8 cellular contexts compared by ENCODE assay signal in genomic region chr12:52203126-52203921, GRCh38. TPM values are rescaled to one million over a fixed set of nuclear protein-coding genes. Genes with fewer than 3 reads are reported as not detected.
DNase-seq lines count a peak whose midpoint lies in the region; ATAC-seq and TF ChIP-seq lines count a peak whose summit lies in the region.

No MANE protein-coding gene starts in this region.

- WGBS in hepatocyte (ENCODE audit: low lambda C conversion rate, missing lambda C conversion rate) = 51% methylated on average over 18 of the region's 18 CpGs
- WGBS in smooth muscle cell (ENCODE audit: low lambda C conversion rate) = 41% methylated on average over 18 of the region's 18 CpGs

- H3K9ac ChIP-seq in smooth muscle cell (ENCODE audit: low read depth) = peak overlapping the region; percentile 77

- no peak for ATAC-seq in GM19328 (IDR thresholded peaks at IDR 0.05; ENCODE audit: unreplicated experiment)
- no peak for ATAC-seq in GM19395 (IDR thresholded peaks at IDR 0.05; ENCODE audit: unreplicated experiment)

- no peak overlapping the region for H3K4me3 Mint-ChIP-seq in activated naive CD8-positive, alpha-beta T cell
- no peak overlapping the region for H3K4me3 Mint-ChIP-seq in progenitor cell of endocrine pancreas (ENCODE audit: low read depth)

- H3K79me2 ChIP-seq in hepatocyte = no peaks in the 10 kb centered on the region
- no peaks in the 10 kb centered on the region for H3K79me2 ChIP-seq in smooth muscle cell (ENCODE audit: low read depth)

- DNase-seq in GM03348 (ENCODE audit: low spot score) (peak; percentile 73), NCI-H2081 (lab: John Stamatoyannopoulos, UW) (peak; percentile 79 to 90), hepatocyte (ENCODE audit: low spot score) (peak; percentile 73), smooth muscle cell (lab: John Stamatoyannopoulos, UW; ENCODE audit: unreplicated experiment) (no peak), progenitor cell of endocrine pancreas (ENCODE audit: low spot score, unreplicated experiment) (no peak)

- H3F3A ChIP-seq in smooth muscle cell (ENCODE audit: low read depth) = no peaks in the 10 kb centered on the region

- no peaks in the 10 kb centered on the region for H3K9me3 Mint-ChIP-seq in activated naive CD8-positive, alpha-beta T cell (ENCODE audit: low read depth)
- H3K9me3 Mint-ChIP-seq in progenitor cell of endocrine pancreas (ENCODE audit: low read depth) = no peaks in the 10 kb centered on the region

- H3K27me3 ChIP-seq in hepatocyte (no peaks in the 10 kb centered on the region), smooth muscle cell (ENCODE audit: low read depth) (no peaks in the 10 kb centered on the region)

- peaks cover 5% of the 10 kb centered on the region for H3K4me1 Mint-ChIP-seq in activated naive CD8-positive, alpha-beta T cell (ENCODE audit: low read depth)
- H3K4me1 Mint-ChIP-seq in progenitor cell of endocrine pancreas (ENCODE audit: low read depth) = no peaks in the 10 kb centered on the region

- H3K36me3 ChIP-seq in hepatocyte (replicated peaks; ENCODE audit: insufficient read depth, low read depth) (no peaks in the 10 kb centered on the region), smooth muscle cell (ENCODE audit: low read depth) (no peaks in the 10 kb centered on the region)

- H3K4me1 ChIP-seq in hepatocyte (ENCODE audit: insufficient read depth) (peaks cover 13% of the 10 kb centered on the region), smooth muscle cell (ENCODE audit: low read depth) (peaks cover 21% of the 10 kb centered on the region)

- no peak for TF ChIP-seq CTCF in hepatocyte (IDR thresholded peaks at IDR 0.05; ENCODE audit: poor library complexity)
- TF ChIP-seq CTCF in smooth muscle cell (IDR thresholded peaks at IDR 0.05; ENCODE audit: borderline replicate concordance, insufficient read depth, poor library complexity, severe bottlenecking) = no peak
- no peak for TF ChIP-seq CTCF in progenitor cell of endocrine pancreas (IDR thresholded peaks at IDR 0.05; ENCODE audit: unreplicated experiment)

- peaks cover 6% of the 10 kb centered on the region for H3K27me3 Mint-ChIP-seq in activated naive CD8-positive, alpha-beta T cell
- H3K27me3 Mint-ChIP-seq in progenitor cell of endocrine pancreas = peaks cover 26% of the 10 kb centered on the region

- peak overlapping the region; percentile 18 for H3K27ac Mint-ChIP-seq in activated naive CD8-positive, alpha-beta T cell
- no peak overlapping the region for H3K27ac Mint-ChIP-seq in progenitor cell of endocrine pancreas

- H4K20me1 ChIP-seq in hepatocyte (ENCODE audit: insufficient read depth, poor library complexity, severe bottlenecking) (no peaks in the 10 kb centered on the region), smooth muscle cell (ENCODE audit: low read depth) (no peaks in the 10 kb centered on the region)

- H2AFZ ChIP-seq in hepatocyte (no peak overlapping the region), smooth muscle cell (ENCODE audit: low read depth) (no peak overlapping the region)

- no peaks in the 10 kb centered on the region for H3K9me2 ChIP-seq in hepatocyte (replicated peaks; ENCODE audit: insufficient read depth)

- H3K36me3 Mint-ChIP-seq in activated naive CD8-positive, alpha-beta T cell = no peaks in the 10 kb centered on the region
- H3K36me3 Mint-ChIP-seq in progenitor cell of endocrine pancreas (ENCODE audit: insufficient read depth) = no peaks in the 10 kb centered on the region

- no peak overlapping the region for H3K4me3 ChIP-seq in hepatocyte
- H3K4me3 ChIP-seq in smooth muscle cell = no peak overlapping the region

- H3K27ac ChIP-seq in hepatocyte (peak overlapping the region; percentile 31), smooth muscle cell (ENCODE audit: low read depth) (peak overlapping the region; percentile 79)

- H3K4me2 ChIP-seq in hepatocyte (no peak overlapping the region), smooth muscle cell (peak overlapping the region; percentile 40)

- H3K9me3 ChIP-seq in hepatocyte (ENCODE audit: low read depth) (no peaks in the 10 kb centered on the region), smooth muscle cell (replicated peaks; ENCODE audit: low read depth) (no peaks in the 10 kb centered on the region)

RNA-seq across cellular contexts. Expression of gene KRT80, which starts 11.5 kb away (rescaled TPM):
- total RNA-seq in hepatocyte (0.28 and 0.77 TPM in 2 replicates), smooth muscle cell (6.7 and 11.7 TPM in 2 replicates), progenitor cell of endocrine pancreas (0.07 and 0.20 TPM in 2 replicates)
- polyA plus RNA-seq in hepatocyte (1.2 and 1.5 TPM in 2 replicates), smooth muscle cell (5.1 and 6.6 TPM in 2 replicates)

RNA-seq across cellular contexts. Expression of gene KRT7, which starts 29.7 kb away (rescaled TPM):
- total RNA-seq in hepatocyte (12.6 and 27.1 TPM in 2 replicates), smooth muscle cell (168 and 214 TPM in 2 replicates), progenitor cell of endocrine pancreas (11.6 and 18.2 TPM in 2 replicates)
- polyA plus RNA-seq in hepatocyte (33.3 and 80.2 TPM in 2 replicates), smooth muscle cell (190 and 744 TPM in 2 replicates)

Comparison
In these comparisons a context has a peak if more than half of its experiments do, and no peak if none do; other contexts are left out.
1. DNase-seq: peak in GM03348 (single experiment), NCI-H2081 (2 of 2) and hepatocyte (single experiment); none in smooth muscle cell (single experiment) and progenitor cell of endocrine pancreas (single experiment).